In genomic region chr7:130840599-130840998, GRCh38 we compare ENCODE assay signal across 1 cellular context.
TF ChIP-seq lines count a peak whose summit lies in the region.

No MANE protein-coding gene starts in this region.

TF ChIP-seq in IMR-90, 13 proteins besides CTCF, POLR2A, EP300 and RAD21:
- TF ChIP-seq MXI1 (IDR thresholded peaks at IDR 0.05; ENCODE audit: borderline replicate concordance, low read depth, low read length), result no peak
- no peak for TF ChIP-seq CEBPB (IDR thresholded peaks at IDR 0.05; ENCODE audit: low read depth, low read length)
